Comparison of ENCODE assay signal across 11 cellular contexts in genomic region chr15:90060797-90061196, GRCh38. TPM values are rescaled to one million over a fixed set of nuclear protein-coding genes. Genes with fewer than 3 reads are reported as not detected.
DNase-seq lines count a peak whose midpoint lies in the region; ATAC-seq and TF ChIP-seq lines count a peak whose summit lies in the region.
"Had no signal": no experiment of that assay in that cellular context is flagged by ENCODE, and none has a peak within 500 bp of the region (broad histone marks: within the 10 kb centered on the region; RNA-seq: fewer than 3 reads in every experiment).

No MANE protein-coding gene starts in this region.

- no peak for TF ChIP-seq CTCF in suprapubic skin (IDR thresholded peaks at IDR 0.05)

- no peaks in the 10 kb centered on the region for H3K9me3 Mint-ChIP-seq in activated naive CD4-positive, alpha-beta T cell treated with anti-CD3 and anti-CD28 coated beads for 36 hours
- H3K9me3 Mint-ChIP-seq in immature natural killer cell = no peaks in the 10 kb centered on the region

- peaks cover 49% of the 10 kb centered on the region for H3K4me1 Mint-ChIP-seq in activated naive CD4-positive, alpha-beta T cell treated with anti-CD3 and anti-CD28 coated beads for 36 hours (ENCODE audit: low read depth)
- H3K4me1 Mint-ChIP-seq in immature natural killer cell = peaks cover 32 to 40% of the 10 kb centered on the region in 2 donors

- TF ChIP-seq EP300 in suprapubic skin (IDR thresholded peaks at IDR 0.05) = no peak

- ATAC-seq in HG02623 (IDR thresholded peaks at IDR 0.05; ENCODE audit: unreplicated experiment) (no peak), GM21717 (IDR thresholded peaks at IDR 0.05; ENCODE audit: unreplicated experiment) (no peak)

- no peaks in the 10 kb centered on the region for H3K27me3 Mint-ChIP-seq in activated naive CD4-positive, alpha-beta T cell treated with anti-CD3 and anti-CD28 coated beads for 36 hours (ENCODE audit: low read depth)
- H3K27me3 Mint-ChIP-seq in immature natural killer cell (ENCODE audit: low read depth in 3 of 3) = no peaks in the 10 kb centered on the region

- no peak overlapping the region for H3K4me3 Mint-ChIP-seq in activated naive CD4-positive, alpha-beta T cell treated with anti-CD3 and anti-CD28 coated beads for 36 hours
- H3K4me3 Mint-ChIP-seq in immature natural killer cell = no peak overlapping the region

- H3K36me3 Mint-ChIP-seq in activated naive CD4-positive, alpha-beta T cell treated with anti-CD3 and anti-CD28 coated beads for 36 hours (ENCODE audit: low read depth) = peaks cover 1% of the 10 kb centered on the region
- no peaks in the 10 kb centered on the region for H3K36me3 Mint-ChIP-seq in immature natural killer cell

- CTCF ChIA-PET in activated naive CD4-positive, alpha-beta T cell treated with anti-CD3 and anti-CD28 coated beads for 36 hours (lab: Charles Lee) = interaction anchor here (1.5 kb wide), 1 partner anchor 29 kb away, joined by 4 read pairs; no protein-coding TSS in a partner anchor

- no peak overlapping the region for H3K4me3 ChIP-seq in suprapubic skin
- H3K4me3 ChIP-seq: SJCRH30 had no signal

- TF ChIP-seq POLR2A in suprapubic skin (IDR thresholded peaks at IDR 0.05) = no peak

- no peaks in the 10 kb centered on the region for H3K9me3 ChIP-seq in suprapubic skin
- H3K9me3 ChIP-seq: SJCRH30 had no signal

- H3K27me3 ChIP-seq in suprapubic skin = no peaks in the 10 kb centered on the region
- H3K27me3 ChIP-seq: SJCRH30 had no signal

- H3K36me3 ChIP-seq in suprapubic skin = no peaks in the 10 kb centered on the region
- H3K36me3 ChIP-seq: SJCRH30 had no signal

- 56% methylated on average over 3 of the region's 3 CpGs for WGBS in suprapubic skin

- H3K27ac ChIP-seq in suprapubic skin = peak overlapping the region; percentile 58
- H3K27ac ChIP-seq: SJCRH30 had no signal

- H3K27ac Mint-ChIP-seq in activated naive CD4-positive, alpha-beta T cell treated with anti-CD3 and anti-CD28 coated beads for 36 hours = peak overlapping the region; percentile 22
- H3K27ac Mint-ChIP-seq in immature natural killer cell = peak overlapping the region in 5 of 6 donors; percentile 62 to 92 (median 69)

- DNase-seq in activated naive CD4-positive, alpha-beta T cell treated with anti-CD3 and anti-CD28 coated beads for 36 hours = no peak
- no peak for DNase-seq in activated naive CD4-positive, alpha-beta T cell treated with anti-CD3 and anti-CD28 coated beads, Interleukin-2, amount 50 U/mL, for 16 hours
- DNase-seq in RKO (ENCODE audit: low spot score) = peak; percentile 9
- no peak for DNase-seq in immature natural killer cell
- DNase-seq in suprapubic skin (ENCODE audit: low spot score in 2 of 2) = no peak
- no peak for DNase-seq in pons (ENCODE audit: low spot score)
- DNase-seq: NCI-H1092, NCI-H524 treated with DMSO at 0.1 percent for 48 hours, SJCRH30 had no signal

- intact Hi-C loops in activated naive CD4-positive, alpha-beta T cell treated with anti-CD3 and anti-CD28 coated beads for 36 hours (cut with micrococcal nuclease) = no loop called here

- H3K4me1 ChIP-seq in suprapubic skin = peaks cover 66% of the 10 kb centered on the region
- H3K4me1 ChIP-seq: SJCRH30 had no signal

RNA-seq across cellular contexts. Expression of gene IDH2, which starts 41.5 kb away (rescaled TPM):
- 100 to 1,000 TPM; 225 to 229 TPM for total RNA-seq in activated naive CD4-positive, alpha-beta T cell treated with anti-CD3 and anti-CD28 coated beads for 36 hours
- 100 to 1,000 TPM; 160 to 330 (median 218) TPM for polyA plus RNA-seq in immature natural killer cell
- 100 to 1,000 TPM in 1 of 4 donors, 10 to 100 TPM in 3; 68.6 to 126 (median 76.7) TPM for total RNA-seq in suprapubic skin

RNA-seq across cellular contexts. Expression of gene ZNF710, which starts 59.7 kb away (rescaled TPM):
- total RNA-seq in activated naive CD4-positive, alpha-beta T cell treated with anti-CD3 and anti-CD28 coated beads for 36 hours = 10 to 100 TPM; 17.3 to 19.8 TPM
- polyA plus RNA-seq in immature natural killer cell = 1 to 10 TPM; 1.7 to 3.4 (median 2.3) TPM
- 10 to 100 TPM; 19.2 to 32.1 (median 25.0) TPM for total RNA-seq in suprapubic skin
